17 cellular contexts compared by ENCODE assay signal in the genomic region with DNA sequence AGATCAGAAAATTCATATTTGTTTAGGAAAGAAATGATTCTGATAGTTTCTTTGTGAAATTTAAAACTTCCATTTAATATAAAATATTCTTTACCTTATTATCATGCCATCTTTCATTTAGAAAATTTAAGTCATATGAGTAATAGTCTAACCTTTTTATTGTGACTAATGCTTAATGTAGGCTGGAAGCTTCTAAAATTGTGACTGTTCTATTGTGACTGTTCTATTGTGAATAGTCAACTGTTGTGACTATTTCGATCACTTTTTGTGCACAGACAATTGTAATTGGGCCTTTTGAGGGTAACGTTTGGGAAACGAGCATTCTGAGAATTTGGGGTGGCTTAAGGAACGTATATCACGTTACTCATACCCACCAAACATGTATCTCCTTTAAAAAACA.
"Had no signal": no experiment of that assay in that cellular context is flagged by ENCODE, and none has a peak within 500 bp of the region (broad histone marks: within the 10 kb centered on the region; RNA-seq: fewer than 3 reads in every experiment).

No MANE protein-coding gene starts in this region.

- H3K9me3 Mint-ChIP-seq: activated naive CD8-positive, alpha-beta T cell treated with anti-CD3 and anti-CD28 coated beads, Interleukin-2, amount 10 ng/mL, durations not matched to agents 7 days and 5 days; activated T-helper 1 cell treated with anti-CD3 and anti-CD28 coated beads, Interleukin-12 subunit alpha, Interleukin-12 subunit beta, Interleukin-2, Interleukin-4 antibody, amounts not matched to agents 30 ng/mL and 10 ng/mL and 1 ng/mL, durations not matched to agents 14 hours and 24 hours and 36 hours; neural progenitor cell; stimulated activated naive B cell treated with anti-CD40 and anti-IgM and Interleukin-4, amounts not matched to agents 10 μg/mL and 1 μg/mL and 100 μg/mL, for 72 hours had no signal

- H3K27me3 Mint-ChIP-seq: activated naive CD8-positive, alpha-beta T cell treated with anti-CD3 and anti-CD28 coated beads, Interleukin-2, amount 10 ng/mL, durations not matched to agents 7 days and 5 days; stimulated activated naive B cell treated with anti-CD40 and anti-IgM and Interleukin-4, amounts not matched to agents 10 μg/mL and 1 μg/mL and 100 μg/mL, for 72 hours had no signal

- H3K36me3 ChIP-seq: left ventricle myocardium inferior, neural progenitor cell, WERI-Rb-1 had no signal

- H3K4me3 Mint-ChIP-seq: activated naive CD8-positive, alpha-beta T cell treated with anti-CD3 and anti-CD28 coated beads, Interleukin-2, amount 10 ng/mL, durations not matched to agents 7 days and 5 days; activated T-helper 1 cell treated with anti-CD3 and anti-CD28 coated beads, Interleukin-12 subunit alpha, Interleukin-12 subunit beta, Interleukin-2, Interleukin-4 antibody, amounts not matched to agents 30 ng/mL and 10 ng/mL and 1 ng/mL, durations not matched to agents 14 hours and 24 hours and 36 hours; neural progenitor cell; stimulated activated naive B cell treated with anti-CD40 and anti-IgM and Interleukin-4, amounts not matched to agents 10 μg/mL and 1 μg/mL and 100 μg/mL, for 72 hours had no signal

- DNase-seq: activated CD4-positive, alpha-beta T cell treated with anti-CD3 and anti-CD28 coated beads for 48 hours; activated CD8-positive, alpha-beta memory T cell treated with anti-CD3 and anti-CD28 coated beads, Interleukin-2, amount 50 U/mL, for 4 hours; activated naive CD8-positive, alpha-beta T cell treated with anti-CD3 and anti-CD28 coated beads, Interleukin-2, amount 10 ng/mL, durations not matched to agents 7 days and 5 days; body of pancreas; heart left ventricle; kidney glomerular epithelial cell; left ventricle myocardium inferior; psoas muscle; right cardiac atrium; small intestine; stimulated activated CD4-positive, alpha-beta T cell treated with anti-CD3 and anti-CD28 coated beads, Interleukin-4, amount 100 ng/mL, for 24 hours; stimulated activated naive B cell treated with anti-CD40 and anti-IgM and Interleukin-4, amounts not matched to agents 10 μg/mL and 1 μg/mL and 100 μg/mL, for 72 hours; tibial artery; WERI-Rb-1 had no signal

- H3K27me3 ChIP-seq: body of pancreas, gastroesophageal sphincter, heart left ventricle, neural progenitor cell, tibial artery had no signal

- H3K4me3 ChIP-seq: body of pancreas, gastroesophageal sphincter, heart left ventricle, left ventricle myocardium inferior, neural progenitor cell, psoas muscle, tibial artery had no signal

- H3K27ac ChIP-seq: body of pancreas, gastroesophageal sphincter, heart left ventricle, left ventricle myocardium inferior, neural progenitor cell, psoas muscle, tibial artery, WERI-Rb-1 had no signal

- H3K27ac Mint-ChIP-seq: activated naive CD8-positive, alpha-beta T cell treated with anti-CD3 and anti-CD28 coated beads, Interleukin-2, amount 10 ng/mL, durations not matched to agents 7 days and 5 days; activated T-helper 1 cell treated with anti-CD3 and anti-CD28 coated beads, Interleukin-12 subunit alpha, Interleukin-12 subunit beta, Interleukin-2, Interleukin-4 antibody, amounts not matched to agents 30 ng/mL and 10 ng/mL and 1 ng/mL, durations not matched to agents 14 hours and 24 hours and 36 hours; neural progenitor cell; stimulated activated naive B cell treated with anti-CD40 and anti-IgM and Interleukin-4, amounts not matched to agents 10 μg/mL and 1 μg/mL and 100 μg/mL, for 72 hours had no signal

- H3K9me3 ChIP-seq: body of pancreas, gastroesophageal sphincter, heart left ventricle, left ventricle myocardium inferior, psoas muscle, tibial artery had no signal

- ATAC-seq: body of pancreas; gastroesophageal sphincter; heart left ventricle; psoas muscle; right cardiac atrium; stimulated activated naive B cell treated with anti-CD40 and anti-IgM and Interleukin-4, amounts not matched to agents 10 μg/mL and 1 μg/mL and 100 μg/mL, for 72 hours had no signal

- H3K4me1 ChIP-seq: body of pancreas, gastroesophageal sphincter, left ventricle myocardium inferior, psoas muscle, tibial artery had no signal
